Comparison of ENCODE assay signal across 9 cellular contexts in the genomic region with DNA sequence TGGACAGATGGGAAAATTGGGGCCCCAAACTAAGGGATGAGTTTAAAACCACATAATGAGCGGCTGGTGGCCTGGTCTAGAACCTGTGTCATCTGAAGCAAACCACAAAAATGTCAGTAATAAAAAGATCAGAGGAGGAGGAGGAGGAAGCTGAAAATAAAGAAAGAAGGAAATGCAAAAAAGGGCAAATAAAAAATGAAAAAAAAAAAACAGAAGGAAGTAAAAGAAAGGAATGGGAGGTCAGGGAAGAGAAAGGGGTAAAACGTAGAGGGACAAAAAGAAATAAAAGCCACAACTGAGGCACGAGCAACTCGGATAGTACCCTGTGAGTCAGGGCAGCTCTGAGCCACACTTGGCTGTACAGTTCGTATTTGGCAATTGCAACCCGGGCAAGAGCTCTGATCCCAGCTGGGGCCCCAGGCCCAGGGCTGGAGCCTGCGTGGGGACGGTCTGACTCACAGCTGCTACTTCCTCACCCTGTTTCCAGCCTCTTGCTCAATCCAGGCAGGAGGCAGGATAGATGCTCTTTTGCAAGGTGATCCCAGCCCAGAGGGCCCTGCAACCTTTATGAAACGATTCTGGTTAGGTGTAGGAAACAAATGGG.
DNase-seq lines count a peak whose midpoint lies in the region; ATAC-seq and TF ChIP-seq lines count a peak whose summit lies in the region.
"Had no signal": no experiment of that assay in that cellular context is flagged by ENCODE, and none has a peak within 500 bp of the region (broad histone marks: within the 10 kb centered on the region; RNA-seq: fewer than 3 reads in every experiment).

No MANE protein-coding gene starts in this region.

- no peaks in the 10 kb centered on the region for H3K4me1 ChIP-seq in naive thymus-derived CD4-positive, alpha-beta T cell (ENCODE audit: control insufficient read depth in 2 of 2, insufficient read depth in 2 of 2, low read length in 2 of 2)
- H3K4me1 ChIP-seq in spleen, result peaks cover 0 to 20% (median 0%) of the 10 kb centered on the region in 6 donors

- no peaks in the 10 kb centered on the region for H3K36me3 ChIP-seq in BJ (ENCODE audit: control insufficient read depth, insufficient read depth, low read length)
- H3K36me3 ChIP-seq in naive thymus-derived CD4-positive, alpha-beta T cell (ENCODE audit: control insufficient read depth in 2 of 3, insufficient read depth in 3 of 3, low read length in 3 of 3), result no peaks in the 10 kb centered on the region
- H3K36me3 ChIP-seq in WERI-Rb-1, result no peaks in the 10 kb centered on the region; the same call in 1 of the 2 replicates
- no peaks in the 10 kb centered on the region for H3K36me3 ChIP-seq in spleen

- H3K27ac ChIP-seq in naive thymus-derived CD4-positive, alpha-beta T cell (ENCODE audit: low read depth, low read length), result no peak overlapping the region
- H3K27ac ChIP-seq in WERI-Rb-1 (no peak overlapping the region), spleen (no peak overlapping the region)

- H3K9me3 Mint-ChIP-seq in naive thymus-derived CD4-positive, alpha-beta T cell, result no peaks in the 10 kb centered on the region
- H3K9me3 Mint-ChIP-seq: T-helper 1 cell treated with Interleukin-12 subunit alpha and Interleukin-12 subunit beta and Interleukin-4 antibody, amounts not matched to agents 30 μg/mL and 1 μg/mL, for 36 hours had no signal

- TF ChIP-seq CTCF in BJ (IDR thresholded peaks at IDR 0.05; ENCODE audit: insufficient read depth, low read depth, low read length), result no peak
- no peak for TF ChIP-seq CTCF in epithelial cell of esophagus (IDR thresholded peaks at IDR 0.05; ENCODE audit: insufficient read depth, low read depth, low read length, missing control alignments)
- no peak for TF ChIP-seq CTCF in WERI-Rb-1 (IDR thresholded peaks at IDR 0.05; ENCODE audit: low read depth, low read length)
- no peak for TF ChIP-seq CTCF in spleen (IDR thresholded peaks at IDR 0.05 in 8 of 11, conservative IDR thresholded peaks at IDR 0.05 in 3 of 11)

- no peaks in the 10 kb centered on the region for H3K9me3 ChIP-seq in naive thymus-derived CD4-positive, alpha-beta T cell (ENCODE audit: control insufficient read depth in 2 of 3, low read length in 3 of 3)
- H3K9me3 ChIP-seq in WERI-Rb-1 (ENCODE audit: severe bottlenecking) (no peaks in the 10 kb centered on the region), spleen (no peaks in the 10 kb centered on the region)

- peaks cover 0 to 9% (median 1%) of the 10 kb centered on the region in 5 donors for H3K36me3 Mint-ChIP-seq in naive thymus-derived CD4-positive, alpha-beta T cell

- intact Hi-C loops in naive thymus-derived CD4-positive, alpha-beta T cell (cut with micrococcal nuclease), result no loop called here
- intact Hi-C loops in spleen (cut with DNase I; ENCODE audit: low total_unique reads), result no loop called here

- no peak for TF ChIP-seq POLR2A in spleen (IDR thresholded peaks at IDR 0.05)

- H3K27me3 Mint-ChIP-seq in naive thymus-derived CD4-positive, alpha-beta T cell, result no peaks in the 10 kb centered on the region

- H3K27me3 ChIP-seq in BJ (ENCODE audit: control insufficient read depth, insufficient read depth, low read length) (no peaks in the 10 kb centered on the region), WERI-Rb-1 (ENCODE audit: insufficient read depth, low read depth, severe bottlenecking) (no peaks in the 10 kb centered on the region), spleen (replicated peaks in 1 of 7) (no peaks in the 10 kb centered on the region)
- no peaks in the 10 kb centered on the region for H3K27me3 ChIP-seq in naive thymus-derived CD4-positive, alpha-beta T cell (ENCODE audit: control insufficient read depth in 2 of 2, insufficient read depth in 2 of 2, low read length in 2 of 2)

- POLR2A ChIA-PET in BJ (lab: Charles Lee), result interaction anchor here (0.7 kb wide), 1 partner anchor 657 kb away, joined by 6 read pairs; no protein-coding TSS in a partner anchor
- POLR2A ChIA-PET in naive thymus-derived CD4-positive, alpha-beta T cell (lab: Charles Lee), result no interaction called here

- H3K4me1 Mint-ChIP-seq in naive thymus-derived CD4-positive, alpha-beta T cell, result peaks cover 3 to 6% (median 5%) of the 10 kb centered on the region in 7 donors

- no peak overlapping the region for H3K4me3 ChIP-seq in BJ (ENCODE audit: low read depth, low read length)
- no peak overlapping the region for H3K4me3 ChIP-seq in epithelial cell of esophagus (ENCODE audit: low read length)
- no peak overlapping the region for H3K4me3 ChIP-seq in naive thymus-derived CD4-positive, alpha-beta T cell (ENCODE audit: low read length)
- H3K4me3 ChIP-seq in WERI-Rb-1 (ENCODE audit: low read depth, low read length), result no peak overlapping the region
- no peak overlapping the region for H3K4me3 ChIP-seq in spleen

- ATAC-seq in naive thymus-derived CD4-positive, alpha-beta T cell, result peak; percentile 74
- no peak for ATAC-seq in GM21619 (IDR thresholded peaks at IDR 0.05; ENCODE audit: unreplicated experiment)

- no peak overlapping the region for H3K4me3 Mint-ChIP-seq in naive thymus-derived CD4-positive, alpha-beta T cell
- H3K4me3 Mint-ChIP-seq: T-helper 1 cell treated with Interleukin-12 subunit alpha and Interleukin-12 subunit beta and Interleukin-4 antibody, amounts not matched to agents 30 μg/mL and 1 μg/mL, for 36 hours had no signal

- CTCF ChIA-PET in BJ (lab: Yijun Ruan, JAX), result no interaction called here
- CTCF ChIA-PET in naive thymus-derived CD4-positive, alpha-beta T cell (lab: Charles Lee), result no interaction called here

- peak; percentile 84 for DNase-seq in BJ (ENCODE audit: low read depth)
- peak; percentile 93 to 94 for DNase-seq in NOMO-1 (lab: John Stamatoyannopoulos, UW; ENCODE audit: unreplicated experiment in 2 of 2)
- peak; percentile 98 for DNase-seq in epithelial cell of esophagus (ENCODE audit: low read depth)
- no peak for DNase-seq in naive thymus-derived CD4-positive, alpha-beta T cell
- DNase-seq in NCI-H345 treated with DMSO at 0.1 percent for 48 hours (lab: John Stamatoyannopoulos, UW; ENCODE audit: unreplicated experiment), result no peak
- no peak for DNase-seq in WERI-Rb-1
- no peak for DNase-seq in spleen

- 39 to 66% (median 50%) methylated on average over 9 of the region's 9 CpGs for WGBS in spleen, 5 donors

- H3K27ac Mint-ChIP-seq in naive thymus-derived CD4-positive, alpha-beta T cell, result no peak overlapping the region
- H3K27ac Mint-ChIP-seq: T-helper 1 cell treated with Interleukin-12 subunit alpha and Interleukin-12 subunit beta and Interleukin-4 antibody, amounts not matched to agents 30 μg/mL and 1 μg/mL, for 36 hours had no signal

Comparison
In these comparisons a context has a peak if more than half of its experiments do, and no peak if none do; other contexts are left out.
1. DNase-seq: peak in BJ (single experiment), NOMO-1 (2 of 2) and epithelial cell of esophagus (single experiment); none in naive thymus-derived CD4-positive, alpha-beta T cell (0 of 9), NCI-H345 treated with DMSO at 0.1 percent for 48 hours (single experiment), WERI-Rb-1 (single experiment) and spleen (single experiment).